ENCODE assay signal across 1 cellular context in the genomic region with DNA sequence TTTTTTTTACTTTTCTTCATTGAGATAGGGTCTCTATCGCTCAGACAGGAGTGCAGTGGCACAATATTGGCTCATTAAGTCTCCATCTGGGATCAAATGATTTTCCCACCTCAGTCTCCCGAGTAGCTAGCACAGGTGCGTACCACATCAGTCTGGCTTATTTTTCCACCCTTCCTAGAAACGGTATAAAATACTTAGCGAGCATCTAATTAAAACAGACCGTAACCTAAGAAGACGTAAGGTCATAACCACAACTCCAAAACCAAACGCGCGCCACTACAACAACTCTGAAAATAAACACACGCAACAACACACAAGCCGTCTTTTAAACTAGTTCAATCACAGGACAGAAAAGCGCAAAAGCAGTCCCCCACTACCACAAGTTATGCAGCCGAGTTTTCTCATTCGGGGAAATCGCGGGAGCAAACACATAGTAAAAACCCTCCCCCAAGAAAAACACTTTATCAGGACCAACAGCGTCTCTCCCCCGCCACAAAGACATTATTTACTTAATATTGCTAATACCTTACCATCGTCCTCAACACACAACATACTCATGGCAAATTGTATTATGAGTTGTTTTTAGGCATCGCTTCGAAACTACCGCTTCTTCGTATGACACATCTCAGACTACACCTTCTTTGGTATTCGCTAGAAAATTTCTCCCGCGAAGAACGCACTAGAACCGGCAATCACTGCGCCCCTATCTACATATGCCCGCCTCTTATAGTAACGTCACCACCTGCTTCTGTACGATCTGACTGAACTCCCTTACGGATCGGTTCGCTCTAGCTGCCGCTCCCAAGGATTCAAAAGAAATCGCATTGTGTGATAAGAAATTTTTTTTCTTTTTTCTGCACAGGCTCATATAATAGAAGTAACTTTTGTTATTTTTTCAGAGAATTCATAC.
A peak's percentile ranks its signal among the peaks of the same experiment; 100 is the strongest.
TF ChIP-seq lines count a peak whose summit lies in the region.

No MANE protein-coding gene starts in this region.

TF ChIP-seq in K562, 482 proteins besides CTCF, POLR2A, EP300 and RAD21 (continued from another document):
- TF ChIP-seq SNRNP70 (optimal IDR thresholded peaks at IDR 0.05; ENCODE audit: low read depth, low read length) (peak; percentile 94), RBM25 (IDR thresholded peaks at IDR 0.05; ENCODE audit: low read depth, low read length, severe bottlenecking) (no peak), ZBTB43 (CRISPR knock-in tag; IDR thresholded peaks at IDR 0.05) (no peak; the same call in 1 of the 2 replicates), KLF13 (tag; IDR thresholded peaks at IDR 0.05; ENCODE audit: borderline replicate concordance, low read depth) (no peak), POLR2G (IDR thresholded peaks at IDR 0.05; ENCODE audit: low read depth, low read length) (peak; percentile 75), ETV5 (CRISPR knock-in tag; IDR thresholded peaks at IDR 0.05; ENCODE audit: low read depth) (peak; percentile 49), ZNF449 (CRISPR knock-in tag; IDR thresholded peaks at IDR 0.05) (peak; percentile 53; the same call in 1 of the 2 replicates), MYC (IDR thresholded peaks at IDR 0.05; ENCODE audit: low read depth, low read length) (peak; percentile 74), MYC (CRISPR knock-in tag; IDR thresholded peaks at IDR 0.05; ENCODE audit: borderline replicate concordance, low read depth) (peak; percentile 84; the same call in 1 of the 2 replicates), ZNF77 (CRISPR knock-in tag; IDR thresholded peaks at IDR 0.05) (peak; percentile 99), ZNF174 (CRISPR knock-in tag; IDR thresholded peaks at IDR 0.05) (peak; percentile 98), POLR3G (IDR thresholded peaks at IDR 0.05; ENCODE audit: extremely low read depth, insufficient read length, insufficient replicate concordance) (no peak), ZNF280B (CRISPR knock-in tag; IDR thresholded peaks at IDR 0.05) (peak; percentile 99), HMG20B (CRISPR knock-in tag; IDR thresholded peaks at IDR 0.05) (peak; percentile 99), KLF16 (IDR thresholded peaks at IDR 0.05) (peak; percentile 52; the same call in 1 of the 2 replicates), TRIM28 (IDR thresholded peaks at IDR 0.05) (no peak), GATA2 (CRISPR knock-in tag; IDR thresholded peaks at IDR 0.05) (peak; percentile 29; the same call in 1 of the 2 replicates), MAZ (CRISPR knock-in tag; conservative IDR thresholded peaks at IDR 0.05 in 1 of 2, IDR thresholded peaks at IDR 0.05 in 1 of 2) (peak; percentile 84 to 99), FOXA3 (CRISPR knock-in tag; conservative IDR thresholded peaks at IDR 0.05 in 1 of 2, IDR thresholded peaks at IDR 0.05 in 1 of 2) (peak; percentile 88 to 93), HNRNPH1 (optimal IDR thresholded peaks at IDR 0.05; ENCODE audit: low read depth, low read length) (peak; percentile 90), ZKSCAN1 (IDR thresholded peaks at IDR 0.05; ENCODE audit: low read depth, low read length) (peak; percentile 74), HNRNPL (IDR thresholded peaks at IDR 0.05; ENCODE audit: low read depth, low read length) (peak; percentile 73; the same call in 1 of the 2 replicates), TAL1 (IDR thresholded peaks at IDR 0.05) (0 out of 2 replicates have a peak, but pooled peaks have one; percentile 4), SRSF1 (IDR thresholded peaks at IDR 0.05; ENCODE audit: low read depth, low read length) (0 out of 2 replicates have a peak, but pooled peaks have one; percentile 25), ADNP (tag; IDR thresholded peaks at IDR 0.05) (peak; percentile 8; the same call in 1 of the 2 replicates), SOX6 (IDR thresholded peaks at IDR 0.05) (peak; percentile 78), EWSR1 (IDR thresholded peaks at IDR 0.05; ENCODE audit: borderline replicate concordance, low read depth, partially characterized antibody) (peak; percentile 100), KAT7 (CRISPR knock-in tag; IDR thresholded peaks at IDR 0.05; ENCODE audit: borderline replicate concordance) (peak; percentile 97; the same call in 1 of the 2 replicates), GABPA (tag; conservative IDR thresholded peaks at IDR 0.05; ENCODE audit: low read depth) (peak; percentile 59), ZNF23 (CRISPR knock-in tag; IDR thresholded peaks at IDR 0.05) (peak; percentile 96), ZFP91 (CRISPR knock-in tag; IDR thresholded peaks at IDR 0.05) (peak; percentile 69; the same call in 1 of the 2 replicates), U2AF2 (optimal IDR thresholded peaks at IDR 0.05; ENCODE audit: low read depth, low read length) (no peak), HNRNPLL (IDR thresholded peaks at IDR 0.05; ENCODE audit: low read depth, low read length, poor library complexity, severe bottlenecking) (peak; percentile 63), BCOR (IDR thresholded peaks at IDR 0.05) (peak; percentile 92), HDAC2 (IDR thresholded peaks at IDR 0.05) (no peak; the same call in none of the 2 replicates)
- TF ChIP-seq, protein P1, sequence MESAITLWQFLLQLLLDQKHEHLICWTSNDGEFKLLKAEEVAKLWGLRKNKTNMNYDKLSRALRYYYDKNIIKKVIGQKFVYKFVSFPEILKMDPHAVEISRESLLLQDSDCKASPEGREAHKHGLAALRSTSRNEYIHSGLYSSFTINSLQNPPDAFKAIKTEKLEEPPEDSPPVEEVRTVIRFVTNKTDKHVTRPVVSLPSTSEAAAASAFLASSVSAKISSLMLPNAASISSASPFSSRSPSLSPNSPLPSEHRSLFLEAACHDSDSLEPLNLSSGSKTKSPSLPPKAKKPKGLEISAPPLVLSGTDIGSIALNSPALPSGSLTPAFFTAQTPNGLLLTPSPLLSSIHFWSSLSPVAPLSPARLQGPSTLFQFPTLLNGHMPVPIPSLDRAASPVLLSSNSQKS (CRISPR knock-in tag; IDR thresholded peaks at IDR 0.05): peak; percentile 99
- TF ChIP-seq, protein P2, sequence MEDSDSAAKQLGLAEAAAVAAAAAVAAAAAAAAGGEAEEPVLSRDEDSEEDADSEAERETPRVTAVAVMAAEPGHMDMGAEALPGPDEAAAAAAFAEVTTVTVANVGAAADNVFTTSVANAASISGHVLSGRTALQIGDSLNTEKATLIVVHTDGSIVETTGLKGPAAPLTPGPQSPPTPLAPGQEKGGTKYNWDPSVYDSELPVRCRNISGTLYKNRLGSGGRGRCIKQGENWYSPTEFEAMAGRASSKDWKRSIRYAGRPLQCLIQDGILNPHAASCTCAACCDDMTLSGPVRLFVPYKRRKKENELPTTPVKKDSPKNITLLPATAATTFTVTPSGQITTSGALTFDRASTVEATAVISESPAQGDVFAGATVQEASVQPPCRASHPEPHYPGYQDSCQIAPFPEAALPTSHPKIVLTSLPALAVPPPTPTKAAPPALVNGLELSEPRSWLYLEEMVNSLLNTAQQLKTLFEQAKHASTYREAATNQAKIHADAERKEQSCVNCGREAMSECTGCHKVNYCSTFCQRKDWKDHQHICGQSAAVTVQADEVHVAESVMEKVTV (CRISPR knock-in tag; IDR thresholded peaks at IDR 0.05): peak; percentile 99
- TF ChIP-seq, protein P3, sequence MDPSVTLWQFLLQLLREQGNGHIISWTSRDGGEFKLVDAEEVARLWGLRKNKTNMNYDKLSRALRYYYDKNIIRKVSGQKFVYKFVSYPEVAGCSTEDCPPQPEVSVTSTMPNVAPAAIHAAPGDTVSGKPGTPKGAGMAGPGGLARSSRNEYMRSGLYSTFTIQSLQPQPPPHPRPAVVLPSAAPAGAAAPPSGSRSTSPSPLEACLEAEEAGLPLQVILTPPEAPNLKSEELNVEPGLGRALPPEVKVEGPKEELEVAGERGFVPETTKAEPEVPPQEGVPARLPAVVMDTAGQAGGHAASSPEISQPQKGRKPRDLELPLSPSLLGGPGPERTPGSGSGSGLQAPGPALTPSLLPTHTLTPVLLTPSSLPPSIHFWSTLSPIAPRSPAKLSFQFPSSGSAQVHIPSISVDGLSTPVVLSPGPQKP (CRISPR knock-in tag; IDR thresholded peaks at IDR 0.05): no peak
- TF ChIP-seq, protein P4, sequence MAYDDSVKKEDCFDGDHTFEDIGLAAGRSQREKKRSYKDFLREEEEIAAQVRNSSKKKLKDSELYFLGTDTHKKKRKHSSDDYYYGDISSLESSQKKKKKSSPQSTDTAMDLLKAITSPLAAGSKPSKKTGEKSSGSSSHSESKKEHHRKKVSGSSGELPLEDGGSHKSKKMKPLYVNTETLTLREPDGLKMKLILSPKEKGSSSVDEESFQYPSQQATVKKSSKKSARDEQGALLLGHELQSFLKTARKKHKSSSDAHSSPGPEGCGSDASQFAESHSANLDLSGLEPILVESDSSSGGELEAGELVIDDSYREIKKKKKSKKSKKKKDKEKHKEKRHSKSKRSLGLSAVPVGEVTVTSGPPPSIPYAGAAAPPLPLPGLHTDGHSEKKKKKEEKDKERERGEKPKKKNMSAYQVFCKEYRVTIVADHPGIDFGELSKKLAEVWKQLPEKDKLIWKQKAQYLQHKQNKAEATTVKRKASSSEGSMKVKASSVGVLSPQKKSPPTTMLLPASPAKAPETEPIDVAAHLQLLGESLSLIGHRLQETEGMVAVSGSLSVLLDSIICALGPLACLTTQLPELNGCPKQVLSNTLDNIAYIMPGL (CRISPR knock-in tag; IDR thresholded peaks at IDR 0.05): peak; percentile 93; the same call in 1 of the 2 replicates
TF ChIP-seq in K562: peak in this region for 336.
